Comparison of ENCODE assay signal across 12 cellular contexts in genomic region chr12:52690351-52691075, GRCh38. TPM values are rescaled to one million over a fixed set of nuclear protein-coding genes. Genes with fewer than 3 reads are reported as not detected.
DNase-seq lines count a peak whose midpoint lies in the region; ATAC-seq and TF ChIP-seq lines count a peak whose summit lies in the region.
"Had no signal": no experiment of that assay in that cellular context is flagged by ENCODE, and none has a peak within 500 bp of the region (broad histone marks: within the 10 kb centered on the region; RNA-seq: fewer than 3 reads in every experiment).

No MANE protein-coding gene starts in this region.

- POLR2A ChIA-PET in Caco-2 (lab: Charles Lee), result interaction anchor here (0.6 kb wide), 1 partner anchor 210 kb away, joined by 3 read pairs; no protein-coding TSS in a partner anchor
- POLR2A ChIA-PET in PC-3 (lab: Charles Lee; ENCODE audit: unreplicated experiment), result no interaction called here

- H3K9me3 ChIP-seq in Caco-2, result no peaks in the 10 kb centered on the region
- H3K9me3 ChIP-seq in PC-3 (ENCODE audit: low read length), result no peaks in the 10 kb centered on the region
- no peaks in the 10 kb centered on the region for H3K9me3 ChIP-seq in prostate gland

- H3K9me3 Mint-ChIP-seq in Caco-2 (ENCODE audit: unreplicated experiment) (no peaks in the 10 kb centered on the region), glutamatergic neuron (ENCODE audit: unreplicated experiment) (peaks cover 3% of the 10 kb centered on the region)

- no peaks in the 10 kb centered on the region for H3K79me2 ChIP-seq in PC-3 (ENCODE audit: low read length)

- H3K4me3 Mint-ChIP-seq in Caco-2 (ENCODE audit: unreplicated experiment) (peak overlapping the region; percentile 65), glutamatergic neuron (ENCODE audit: unreplicated experiment) (peak overlapping the region; percentile 84)

- BruUV-seq in Caco-2 (replicated peaks; lab: Mats Ljungman, UMichigan) (no TSS peak), PC-3 (replicated peaks; lab: Mats Ljungman, UMichigan) (no TSS peak)

- WGBS in prostate gland, result 67% methylated on average over 8 of the region's 8 CpGs

- H3K27me3 Mint-ChIP-seq in Caco-2 (ENCODE audit: insufficient read depth, unreplicated experiment) (peaks cover 17% of the 10 kb centered on the region), glutamatergic neuron (ENCODE audit: unreplicated experiment) (peaks cover 23% of the 10 kb centered on the region)

- H3K36me3 ChIP-seq in Caco-2 (ENCODE audit: control insufficient read depth, insufficient read depth, low read length) (no peaks in the 10 kb centered on the region), PC-3 (ENCODE audit: low read depth, low read length) (no peaks in the 10 kb centered on the region), prostate gland (no peaks in the 10 kb centered on the region)

- no peaks in the 10 kb centered on the region for H4K20me1 ChIP-seq in PC-3 (ENCODE audit: low read length)

- H3K36me3 Mint-ChIP-seq in Caco-2 (ENCODE audit: insufficient read depth, unreplicated experiment) (no peaks in the 10 kb centered on the region), glutamatergic neuron (ENCODE audit: unreplicated experiment) (no peaks in the 10 kb centered on the region)

- no peaks in the 10 kb centered on the region for H3F3A ChIP-seq in PC-3 (ENCODE audit: low read length, unreplicated experiment)

- DNase-seq in Caco-2 (no peak), PC-3 (no peak), glutamatergic neuron (no peak), prostate gland (ENCODE audit: low spot score) (no peak), GDM1 (lab: John Stamatoyannopoulos, UW) (no peak), dermis blood vessel endothelial cell (no peak)
- no peak for DNase-seq in stimulated activated CD4-positive, alpha-beta T cell treated with anti-CD3 and anti-CD28 coated beads, Interleukin-15, amount 100 ng/mL, for 24 hours
- DNase-seq: mesenchymal stem cell, NCI-H226, T1000 had no signal

- intact Hi-C loops in Caco-2 (cut with micrococcal nuclease; ENCODE audit: unreplicated experiment), result no loop called here
- intact Hi-C loops in PC-3 (cut with micrococcal nuclease), result no loop called here
- intact Hi-C loops in prostate gland (cut with DNase I), result no loop called here

- TF ChIP-seq CTCF in Caco-2 (IDR thresholded peaks at IDR 0.05; ENCODE audit: insufficient read depth in 1 of 2, low read depth in 1 of 2, low read length in 1 of 2, severe bottlenecking in 1 of 2, unreplicated experiment in 1 of 2) (no peak), PC-3 (conservative IDR thresholded peaks at IDR 0.05; ENCODE audit: low read depth, low read length) (no peak), glutamatergic neuron (IDR thresholded peaks at IDR 0.05; ENCODE audit: partially characterized antibody, unreplicated experiment) (no peak), prostate gland (IDR thresholded peaks at IDR 0.05) (no peak)

- H3K4me2 ChIP-seq in PC-3 (ENCODE audit: low read length), result peak overlapping the region; percentile 51

- H3K27ac Mint-ChIP-seq in Caco-2 (ENCODE audit: unreplicated experiment) (no peak overlapping the region), glutamatergic neuron (ENCODE audit: unreplicated experiment) (no peak overlapping the region)

- CTCF ChIA-PET in Caco-2 (lab: Charles Lee), result interaction anchor here (0.9 to 1.0 kb wide), 2 partner anchors 175 to 189 kb away, joined by 3 to 6 read pairs; no protein-coding TSS in a partner anchor
- CTCF ChIA-PET in PC-3 (lab: Charles Lee), result no interaction called here

- H3K4me1 Mint-ChIP-seq in Caco-2 (ENCODE audit: low read depth, unreplicated experiment) (no peaks in the 10 kb centered on the region), glutamatergic neuron (ENCODE audit: low read depth, unreplicated experiment) (no peaks in the 10 kb centered on the region)

- H3K27ac ChIP-seq in PC-3 (ENCODE audit: low read length), result no peak overlapping the region
- H3K27ac ChIP-seq in prostate gland, result no peak overlapping the region

- ATAC-seq in PC-3, result no peak

- H3K27me3 ChIP-seq in Caco-2 (replicated peaks; ENCODE audit: control insufficient read depth, insufficient read depth, low read length) (no peaks in the 10 kb centered on the region; the same call in 1 of the 2 replicates), PC-3 (ENCODE audit: low read length) (peaks cover 35% of the 10 kb centered on the region), prostate gland (replicated peaks; ENCODE audit: insufficient read depth) (peaks cover 8% of the 10 kb centered on the region)

- no peak overlapping the region for H3K9ac ChIP-seq in PC-3 (ENCODE audit: low read length)

- H2AFZ ChIP-seq in PC-3 (ENCODE audit: low read length), result peak overlapping the region; percentile 39; the same call in 1 of the 2 replicates

- TF ChIP-seq POLR2A in prostate gland (IDR thresholded peaks at IDR 0.05), result no peak

- H3K9me2 ChIP-seq in PC-3 (replicated peaks; ENCODE audit: low read length), result no peaks in the 10 kb centered on the region

- peak overlapping the region; percentile 36 for H3K4me3 ChIP-seq in Caco-2 (ENCODE audit: low read depth, low read length)
- peak overlapping the region; percentile 48; the same call in 1 of the 2 replicates for H3K4me3 ChIP-seq in PC-3 (ENCODE audit: low read length)
- H3K4me3 ChIP-seq in prostate gland, result peak overlapping the region; percentile 12 to 18

- H3K4me1 ChIP-seq in Caco-2, result no peaks in the 10 kb centered on the region
- peaks cover 14% of the 10 kb centered on the region for H3K4me1 ChIP-seq in PC-3 (ENCODE audit: insufficient read depth, low read length)
- H3K4me1 ChIP-seq in prostate gland (replicated peaks), result no peaks in the 10 kb centered on the region

RNA-seq across cellular contexts. Expression of gene KRT1, which starts 10.3 kb away (rescaled TPM):
- 0.20 TPM in 1 of 2 replicates, not detected in the other for total RNA-seq in Caco-2 (2022)
- not detected in 2 replicates for total RNA-seq in PC-3 (2014; rRNA removed)
- total RNA-seq in glutamatergic neuron (ENCODE audit: unreplicated experiment), result not detected
- 10 to 100 TPM in 1 of 2 donors, 1 to 10 TPM in 1; 1.5 to 18.1 TPM for total RNA-seq in prostate gland
- total RNA-seq in dermis blood vessel endothelial cell, result not detected in 2 replicates
- total RNA-seq: Daoy, HT1080 had no signal

RNA-seq across cellular contexts. Expression of gene KRT77, which starts 12.8 kb away (rescaled TPM):
- total RNA-seq in Caco-2 (2022) (not detected in 2 replicates), PC-3 (2014; rRNA removed) (not detected in 2 replicates), glutamatergic neuron (ENCODE audit: unreplicated experiment) (not detected), prostate gland (under 1 TPM; 0.09 to 0.57 TPM), dermis blood vessel endothelial cell (not detected in 2 replicates)
- total RNA-seq: Daoy, HT1080 had no signal

RNA-seq across cellular contexts. Expression of gene KRT2, which starts 38.5 kb away (rescaled TPM):
- total RNA-seq in Caco-2 (2022), result not detected in 2 replicates
- 0.23 TPM in 1 of 2 replicates, not detected in the other for total RNA-seq in PC-3 (2014; rRNA removed)
- not detected for total RNA-seq in glutamatergic neuron (ENCODE audit: unreplicated experiment)
- 1 to 10 TPM in 1 of 2 donors, under 1 TPM in 1; 0.41 to 5.1 TPM for total RNA-seq in prostate gland
- not detected in 2 replicates for total RNA-seq in dermis blood vessel endothelial cell
- total RNA-seq: HT1080 had no signal
